ENCODE assay signal across 1 cellular context in the genomic region with DNA sequence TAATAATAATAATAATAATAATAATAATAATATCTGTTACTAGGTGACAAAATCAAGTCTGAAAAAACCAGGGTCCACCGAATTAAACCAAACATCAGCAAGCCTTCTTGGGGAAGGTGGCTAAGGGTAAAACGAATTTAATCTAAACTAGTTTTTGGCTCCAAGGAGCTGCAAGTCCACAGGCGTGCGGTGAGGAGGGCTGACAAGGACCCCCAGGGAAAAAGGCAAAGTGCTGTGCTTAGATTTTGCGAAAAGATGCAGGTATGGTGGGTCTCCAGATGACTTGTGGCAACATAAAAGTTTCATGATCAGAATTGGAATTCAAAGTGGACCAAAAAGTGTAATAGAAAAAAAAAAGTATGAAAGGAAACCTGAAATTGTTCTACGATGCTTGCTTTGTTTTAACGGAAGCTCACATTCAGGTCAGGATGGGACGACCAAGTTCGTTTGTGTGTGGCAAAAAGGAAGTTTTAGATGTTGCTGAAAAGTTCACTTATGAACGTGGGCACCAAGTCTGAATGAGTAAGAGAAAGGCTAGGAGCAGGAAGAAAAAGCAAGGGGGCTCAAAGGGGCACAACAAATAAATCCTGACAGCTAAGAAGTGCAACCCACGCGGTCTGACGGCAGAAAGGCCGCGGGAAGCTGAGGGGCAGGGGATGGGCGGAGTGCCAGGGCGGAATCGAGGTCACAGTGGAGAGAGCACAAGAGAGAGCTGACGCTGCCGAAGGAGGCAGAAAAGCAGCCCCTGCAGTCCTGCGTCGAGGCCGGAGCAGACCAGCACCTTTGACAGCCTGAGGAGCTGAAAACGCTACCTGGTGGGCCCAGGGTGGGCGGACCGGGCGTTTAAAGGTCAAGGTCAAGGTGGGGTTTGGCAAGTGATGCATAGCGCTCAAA.
TF ChIP-seq lines count a peak whose summit lies in the region.

No MANE protein-coding gene starts in this region.

TF ChIP-seq in IMR-90, 13 proteins besides CTCF, POLR2A, EP300 and RAD21:
- TF ChIP-seq MXI1 (IDR thresholded peaks at IDR 0.05; ENCODE audit: borderline replicate concordance, low read depth, low read length): peak; percentile 87
- TF ChIP-seq BHLHE40 (IDR thresholded peaks at IDR 0.05; ENCODE audit: low read depth, low read length): no peak
- TF ChIP-seq NFE2L2 (IDR thresholded peaks at IDR 0.05; ENCODE audit: low read depth, low read length): no peak
- TF ChIP-seq CEBPB (IDR thresholded peaks at IDR 0.05; ENCODE audit: low read depth, low read length): no peak
